ENCODE assay signal across 1 cellular context in the genomic region with DNA sequence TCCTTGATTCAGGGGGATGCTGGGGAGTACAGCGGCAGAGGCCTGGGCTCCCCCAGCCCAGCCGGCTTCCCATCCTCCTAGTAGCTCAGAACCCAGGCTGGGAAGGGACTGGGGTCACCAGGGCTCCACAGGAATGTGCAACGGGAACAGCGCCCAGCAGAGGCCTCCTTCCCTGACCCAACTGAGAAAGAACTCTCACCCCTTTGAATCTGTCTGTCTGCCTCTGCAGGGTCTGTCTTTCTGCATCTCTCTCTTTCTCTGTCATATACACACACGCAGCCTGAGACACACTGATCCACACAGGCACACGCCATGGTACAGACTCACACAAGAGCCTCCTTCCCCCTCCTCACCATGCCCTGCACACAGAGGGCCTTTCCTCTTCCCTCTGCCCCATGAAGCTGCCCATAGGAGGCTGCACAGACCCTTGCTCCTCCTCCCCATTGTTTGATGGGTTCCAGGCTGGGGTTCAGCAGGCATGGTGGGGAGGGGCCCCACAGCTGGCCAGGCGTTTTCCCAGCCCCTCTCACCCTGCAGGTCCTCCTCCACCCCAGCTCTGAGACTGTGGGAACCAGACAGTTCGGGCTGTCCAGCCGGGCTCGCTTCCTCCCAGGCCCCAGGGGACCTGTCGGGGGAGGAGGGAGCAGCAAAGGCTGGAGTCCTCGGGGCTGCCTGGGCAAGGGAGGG.
TF ChIP-seq lines count a peak whose summit lies in the region.

No MANE protein-coding gene starts in this region.

TF ChIP-seq in Ishikawa, 13 proteins besides CTCF, POLR2A, EP300 and RAD21 (continued from another document):
- TF ChIP-seq, protein P1, sequence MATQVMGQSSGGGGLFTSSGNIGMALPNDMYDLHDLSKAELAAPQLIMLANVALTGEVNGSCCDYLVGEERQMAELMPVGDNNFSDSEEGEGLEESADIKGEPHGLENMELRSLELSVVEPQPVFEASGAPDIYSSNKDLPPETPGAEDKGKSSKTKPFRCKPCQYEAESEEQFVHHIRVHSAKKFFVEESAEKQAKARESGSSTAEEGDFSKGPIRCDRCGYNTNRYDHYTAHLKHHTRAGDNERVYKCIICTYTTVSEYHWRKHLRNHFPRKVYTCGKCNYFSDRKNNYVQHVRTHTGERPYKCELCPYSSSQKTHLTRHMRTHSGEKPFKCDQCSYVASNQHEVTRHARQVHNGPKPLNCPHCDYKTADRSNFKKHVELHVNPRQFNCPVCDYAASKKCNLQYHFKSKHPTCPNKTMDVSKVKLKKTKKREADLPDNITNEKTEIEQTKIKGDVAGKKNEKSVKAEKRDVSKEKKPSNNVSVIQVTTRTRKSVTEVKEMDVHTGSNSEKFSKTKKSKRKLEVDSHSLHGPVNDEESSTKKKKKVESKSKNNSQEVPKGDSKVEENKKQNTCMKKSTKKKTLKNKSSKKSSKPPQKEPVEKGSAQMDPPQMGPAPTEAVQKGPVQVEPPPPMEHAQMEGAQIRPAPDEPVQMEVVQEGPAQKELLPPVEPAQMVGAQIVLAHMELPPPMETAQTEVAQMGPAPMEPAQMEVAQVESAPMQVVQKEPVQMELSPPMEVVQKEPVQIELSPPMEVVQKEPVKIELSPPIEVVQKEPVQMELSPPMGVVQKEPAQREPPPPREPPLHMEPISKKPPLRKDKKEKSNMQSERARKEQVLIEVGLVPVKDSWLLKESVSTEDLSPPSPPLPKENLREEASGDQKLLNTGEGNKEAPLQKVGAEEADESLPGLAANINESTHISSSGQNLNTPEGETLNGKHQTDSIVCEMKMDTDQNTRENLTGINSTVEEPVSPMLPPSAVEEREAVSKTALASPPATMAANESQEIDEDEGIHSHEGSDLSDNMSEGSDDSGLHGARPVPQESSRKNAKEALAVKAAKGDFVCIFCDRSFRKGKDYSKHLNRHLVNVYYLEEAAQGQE (IDR thresholded peaks at IDR 0.05; ENCODE audit: low read depth): no peak
- TF ChIP-seq TCF12 (IDR thresholded peaks at IDR 0.05; ENCODE audit: low read depth) (peak; percentile 89), TEAD4 (IDR thresholded peaks at IDR 0.05) (0 out of 2 replicates have a peak, but pooled peaks have one; percentile 14), EGR1 (IDR thresholded peaks at IDR 0.05) (no peak), TAF1 (IDR thresholded peaks at IDR 0.05; ENCODE audit: low read depth) (no peak)
- TF ChIP-seq, protein P2, sequence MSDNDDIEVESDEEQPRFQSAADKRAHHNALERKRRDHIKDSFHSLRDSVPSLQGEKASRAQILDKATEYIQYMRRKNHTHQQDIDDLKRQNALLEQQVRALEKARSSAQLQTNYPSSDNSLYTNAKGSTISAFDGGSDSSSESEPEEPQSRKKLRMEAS (IDR thresholded peaks at IDR 0.05): peak; percentile 26; the same call in 1 of the 2 replicates
